ENCODE assay signal across 24 cellular contexts in genomic region chr3:111820651-111821050, GRCh38. TPM values are rescaled to one million over a fixed set of nuclear protein-coding genes. Genes with fewer than 3 reads are reported as not detected.
"Had no signal": no experiment of that assay in that cellular context is flagged by ENCODE, and none has a peak within 500 bp of the region (broad histone marks: within the 10 kb centered on the region; RNA-seq: fewer than 3 reads in every experiment).

No MANE protein-coding gene starts in this region.

- DNase-seq: KBM-7, MV-4-11, NCI-H1048, NCI-H1105, NCI-H1417, NCI-H146, NCI-H1694 treated with DMSO at 0.1 percent for 48 hours, NCI-H1930, NCI-H2081, NCI-H2107, NCI-H2171, NCI-H226, NCI-H446, NCI-H510A, NCI-H524 treated with DMSO at 0.1 percent for 48 hours, NCI-H69, NCI-H774, PC-3, SIG-M5 had no signal

- H3K36me3 ChIP-seq: SJSA1 had no signal

- H3K4me1 ChIP-seq: SJSA1 had no signal

- H3K4me3 ChIP-seq: SJSA1, SK-N-MC had no signal

- ATAC-seq: Panc1, PC-3 had no signal

- H3K27me3 ChIP-seq: SJSA1 had no signal

- H3K27ac ChIP-seq: RWPE1, SJSA1, SK-N-MC had no signal

RNA-seq across cellular contexts. Expression of gene PHLDB2, which starts 38.4 kb away (rescaled TPM):
- total RNA-seq: HT-29 had no signal
